ENCODE assay signal across 22 cellular contexts in genomic region chr5:52378237-52378636, GRCh38.
"Had no signal": no experiment of that assay in that cellular context is flagged by ENCODE, and none has a peak within 500 bp of the region (broad histone marks: within the 10 kb centered on the region; RNA-seq: fewer than 3 reads in every experiment).

No MANE protein-coding gene starts in this region.

- H3K4me3 Mint-ChIP-seq: effector memory CD8-positive, alpha-beta T cell; naive thymus-derived CD4-positive, alpha-beta T cell; nephron; neural progenitor cell; stimulated activated naive B cell treated with anti-CD40 and anti-IgM and Interleukin-4, amounts not matched to agents 10 μg/mL and 1 μg/mL and 100 μg/mL, for 72 hours; stimulated activated naive CD8-positive, alpha-beta T cell treated with anti-CD3 and anti-CD28 coated beads, Interleukin-15, Interleukin-2, amounts not matched to agents 100 ng/mL and 50 ng/mL, for 24 hours had no signal

- DNase-seq: effector memory CD8-positive, alpha-beta T cell; erythroblast; esophagus squamous epithelium; foreskin melanocyte; glutamatergic neuron; heart right ventricle; hippocampal formation; left cardiac atrium; mesenchymal stem cell; midbrain; naive thymus-derived CD4-positive, alpha-beta T cell; right lobe of liver; small intestine; stimulated activated CD4-positive, alpha-beta T cell treated with anti-CD3 and anti-CD28 coated beads, Interleukin-15, amount 100 ng/mL, for 24 hours; stimulated activated CD4-positive, alpha-beta T cell treated with anti-CD3 and anti-CD28 coated beads, Interleukin-2, amount 100 ng/mL, for 48 hours; stimulated activated naive B cell treated with anti-CD40 and anti-IgM and Interleukin-4, amounts not matched to agents 10 μg/mL and 1 μg/mL and 100 μg/mL, for 72 hours; upper lobe of left lung had no signal

- ATAC-seq: effector memory CD8-positive, alpha-beta T cell; heart right ventricle; left cardiac atrium; left lung; naive thymus-derived CD4-positive, alpha-beta T cell; right lobe of liver; stimulated activated naive B cell treated with anti-CD40 and anti-IgM and Interleukin-4, amounts not matched to agents 10 μg/mL and 1 μg/mL and 100 μg/mL, for 72 hours had no signal

- H3K27me3 Mint-ChIP-seq: effector memory CD8-positive, alpha-beta T cell; naive thymus-derived CD4-positive, alpha-beta T cell; progenitor cell of endocrine pancreas; stimulated activated naive B cell treated with anti-CD40 and anti-IgM and Interleukin-4, amounts not matched to agents 10 μg/mL and 1 μg/mL and 100 μg/mL, for 72 hours; stimulated activated naive CD8-positive, alpha-beta T cell treated with anti-CD3 and anti-CD28 coated beads, Interleukin-15, Interleukin-2, amounts not matched to agents 100 ng/mL and 50 ng/mL, for 24 hours had no signal

- H3K36me3 Mint-ChIP-seq: naive thymus-derived CD4-positive, alpha-beta T cell; neural progenitor cell; stimulated activated naive B cell treated with anti-CD40 and anti-IgM and Interleukin-4, amounts not matched to agents 10 μg/mL and 1 μg/mL and 100 μg/mL, for 72 hours had no signal

- H3K4me1 Mint-ChIP-seq: naive thymus-derived CD4-positive, alpha-beta T cell; nephron; neural progenitor cell; stimulated activated naive B cell treated with anti-CD40 and anti-IgM and Interleukin-4, amounts not matched to agents 10 μg/mL and 1 μg/mL and 100 μg/mL, for 72 hours had no signal

- H3K27ac Mint-ChIP-seq: effector memory CD8-positive, alpha-beta T cell; naive thymus-derived CD4-positive, alpha-beta T cell; nephron; neural progenitor cell; progenitor cell of endocrine pancreas; stimulated activated naive B cell treated with anti-CD40 and anti-IgM and Interleukin-4, amounts not matched to agents 10 μg/mL and 1 μg/mL and 100 μg/mL, for 72 hours; stimulated activated naive CD8-positive, alpha-beta T cell treated with anti-CD3 and anti-CD28 coated beads, Interleukin-15, Interleukin-2, amounts not matched to agents 100 ng/mL and 50 ng/mL, for 24 hours had no signal

- H3K9me3 Mint-ChIP-seq: stimulated activated naive CD8-positive, alpha-beta T cell treated with anti-CD3 and anti-CD28 coated beads, Interleukin-15, Interleukin-2, amounts not matched to agents 100 ng/mL and 50 ng/mL, for 24 hours had no signal
